ENCODE assay signal across 1 cellular context in genomic region chr19:47230122-47230920, GRCh38.
A peak's percentile ranks its signal among the peaks of the same experiment; 100 is the strongest.
TF ChIP-seq lines count a peak whose summit lies in the region.

No MANE protein-coding gene starts in this region.

TF ChIP-seq in HEK293, 187 proteins besides CTCF, POLR2A, EP300 and RAD21 (continued from another document and continues in another):
- TF ChIP-seq ZBTB1 (tag by site-specific recombination; IDR thresholded peaks at IDR 0.05) (peak; percentile 90), ZNF555 (tag by site-specific recombination; conservative IDR thresholded peaks at IDR 0.05) (no peak), KLF17 (tag by site-specific recombination; IDR thresholded peaks at IDR 0.05) (peak; percentile 76), ZNF548 (tag by site-specific recombination; IDR thresholded peaks at IDR 0.05) (no peak), TCF7L2 (IDR thresholded peaks at IDR 0.05; ENCODE audit: borderline replicate concordance, low read depth, low read length) (no peak), ZNF585B (tag by site-specific recombination; IDR thresholded peaks at IDR 0.05) (no peak), ZNF174 (tag by site-specific recombination; IDR thresholded peaks at IDR 0.05) (no peak), SP7 (tag by site-specific recombination; IDR thresholded peaks at IDR 0.05) (no peak; the same call in 1 of the 2 replicates), FEZF1 (tag by site-specific recombination; IDR thresholded peaks at IDR 0.05) (no peak), IKZF3 (tag by site-specific recombination; IDR thresholded peaks at IDR 0.05) (no peak), ZNF670 (tag by site-specific recombination; IDR thresholded peaks at IDR 0.05; ENCODE audit: low read depth) (no peak), SETDB1 (IDR thresholded peaks at IDR 0.05; ENCODE audit: insufficient read length, low read length) (no peak), ZNF341 (tag by site-specific recombination; IDR thresholded peaks at IDR 0.05; ENCODE audit: low read depth) (peak; percentile 98), PRDM1 (tag by site-specific recombination; IDR thresholded peaks at IDR 0.05) (no peak), WT1 (tag by site-specific recombination; IDR thresholded peaks at IDR 0.05) (0 out of 2 replicates have a peak, but pooled peaks have one; percentile 22), ZSCAN23 (tag by site-specific recombination; IDR thresholded peaks at IDR 0.05) (no peak), ZNF624 (tag by site-specific recombination; IDR thresholded peaks at IDR 0.05) (no peak), ZNF132 (tag by site-specific recombination; IDR thresholded peaks at IDR 0.05; ENCODE audit: borderline replicate concordance) (no peak), PBX3 (CRISPR knock-in tag; IDR thresholded peaks at IDR 0.05) (no peak), ZNF830 (tag by site-specific recombination; IDR thresholded peaks at IDR 0.05; ENCODE audit: low read depth) (no peak), TSHZ1 (tag by site-specific recombination; IDR thresholded peaks at IDR 0.05; ENCODE audit: borderline replicate concordance) (no peak), ZNF157 (tag by site-specific recombination; IDR thresholded peaks at IDR 0.05) (no peak), ZNF623 (tag by site-specific recombination; IDR thresholded peaks at IDR 0.05) (no peak; the same call in 1 of the 2 replicates), ZFP3 (tag by site-specific recombination; IDR thresholded peaks at IDR 0.05; ENCODE audit: low read depth) (no peak), ZNF549 (tag by site-specific recombination; IDR thresholded peaks at IDR 0.05) (no peak), BCL11A (tag by site-specific recombination; IDR thresholded peaks at IDR 0.05; ENCODE audit: low read depth) (0 out of 2 replicates have a peak, but pooled peaks have one; percentile 17), ZSCAN16 (tag by site-specific recombination; IDR thresholded peaks at IDR 0.05) (no peak), ZNF501 (tag by site-specific recombination; IDR thresholded peaks at IDR 0.05) (no peak), ATF2 (tag by site-specific recombination; IDR thresholded peaks at IDR 0.05; ENCODE audit: low read depth) (no peak), INSM2 (tag by site-specific recombination; IDR thresholded peaks at IDR 0.05) (peak; percentile 82; the same call in 1 of the 2 replicates), OVOL3 (tag by site-specific recombination; IDR thresholded peaks at IDR 0.05) (no peak), ZNF302 (tag by site-specific recombination; IDR thresholded peaks at IDR 0.05; ENCODE audit: low read depth) (no peak), ZNF580 (tag by site-specific recombination; IDR thresholded peaks at IDR 0.05) (peak; percentile 74), ZNF561 (tag by site-specific recombination; IDR thresholded peaks at IDR 0.05; ENCODE audit: borderline replicate concordance) (peak; percentile 52; the same call in 1 of the 2 replicates), ZNF19 (tag by site-specific recombination; IDR thresholded peaks at IDR 0.05; ENCODE audit: low read depth) (no peak), GLI4 (tag by site-specific recombination; IDR thresholded peaks at IDR 0.05) (peak; percentile 83; the same call in 1 of the 2 replicates), ZNF239 (tag by site-specific recombination; IDR thresholded peaks at IDR 0.05) (peak; percentile 11; the same call in 1 of the 2 replicates), ZNF24 (tag by site-specific recombination; IDR thresholded peaks at IDR 0.05) (no peak; the same call in 1 of the 2 replicates), ZNF544 (tag by site-specific recombination; IDR thresholded peaks at IDR 0.05) (no peak), ZNF221 (tag by site-specific recombination; IDR thresholded peaks at IDR 0.05; ENCODE audit: borderline replicate concordance) (no peak), ZNF473 (tag by site-specific recombination; IDR thresholded peaks at IDR 0.05) (no peak), SALL2 (tag by site-specific recombination; IDR thresholded peaks at IDR 0.05; ENCODE audit: borderline replicate concordance) (no peak), ZNF785 (tag by site-specific recombination; IDR thresholded peaks at IDR 0.05) (peak; percentile 56), ZNF248 (tag by site-specific recombination; IDR thresholded peaks at IDR 0.05) (no peak), ZNF23 (tag by site-specific recombination; IDR thresholded peaks at IDR 0.05; ENCODE audit: borderline replicate concordance) (no peak), ZEB2 (tag by site-specific recombination; IDR thresholded peaks at IDR 0.05) (peak; percentile 38), YY2 (tag by site-specific recombination; IDR thresholded peaks at IDR 0.05) (no peak), ZNF529 (tag by site-specific recombination; IDR thresholded peaks at IDR 0.05; ENCODE audit: insufficient replicate concordance) (no peak), ZNF404 (tag by site-specific recombination; IDR thresholded peaks at IDR 0.05) (no peak), ZNF223 (tag by site-specific recombination; IDR thresholded peaks at IDR 0.05) (no peak), ZNF423 (tag by site-specific recombination; IDR thresholded peaks at IDR 0.05) (no peak), YY1 (tag by site-specific recombination; IDR thresholded peaks at IDR 0.05) (no peak), ZNF792 (tag by site-specific recombination; IDR thresholded peaks at IDR 0.05) (0 out of 2 replicates have a peak, but pooled peaks have one; percentile 27), MEIS1 (CRISPR knock-in tag; IDR thresholded peaks at IDR 0.05; ENCODE audit: borderline replicate concordance) (no peak), SP3 (tag by site-specific recombination; IDR thresholded peaks at IDR 0.05) (peak; percentile 67)
- TF ChIP-seq, protein P1, sequence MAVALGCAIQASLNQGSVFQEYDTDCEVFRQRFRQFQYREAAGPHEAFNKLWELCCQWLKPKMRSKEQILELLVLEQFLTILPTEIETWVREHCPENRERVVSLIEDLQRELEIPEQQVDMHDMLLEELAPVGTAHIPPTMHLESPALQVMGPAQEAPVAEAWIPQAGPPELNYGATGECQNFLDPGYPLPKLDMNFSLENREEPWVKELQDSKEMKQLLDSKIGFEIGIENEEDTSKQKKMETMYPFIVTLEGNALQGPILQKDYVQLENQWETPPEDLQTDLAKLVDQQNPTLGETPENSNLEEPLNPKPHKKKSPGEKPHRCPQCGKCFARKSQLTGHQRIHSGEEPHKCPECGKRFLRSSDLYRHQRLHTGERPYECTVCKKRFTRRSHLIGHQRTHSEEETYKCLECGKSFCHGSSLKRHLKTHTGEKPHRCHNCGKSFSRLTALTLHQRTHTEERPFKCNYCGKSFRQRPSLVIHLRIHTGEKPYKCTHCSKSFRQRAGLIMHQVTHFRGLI (tag by site-specific recombination; IDR thresholded peaks at IDR 0.05) = peak; percentile 62
- TF ChIP-seq, protein P2, sequence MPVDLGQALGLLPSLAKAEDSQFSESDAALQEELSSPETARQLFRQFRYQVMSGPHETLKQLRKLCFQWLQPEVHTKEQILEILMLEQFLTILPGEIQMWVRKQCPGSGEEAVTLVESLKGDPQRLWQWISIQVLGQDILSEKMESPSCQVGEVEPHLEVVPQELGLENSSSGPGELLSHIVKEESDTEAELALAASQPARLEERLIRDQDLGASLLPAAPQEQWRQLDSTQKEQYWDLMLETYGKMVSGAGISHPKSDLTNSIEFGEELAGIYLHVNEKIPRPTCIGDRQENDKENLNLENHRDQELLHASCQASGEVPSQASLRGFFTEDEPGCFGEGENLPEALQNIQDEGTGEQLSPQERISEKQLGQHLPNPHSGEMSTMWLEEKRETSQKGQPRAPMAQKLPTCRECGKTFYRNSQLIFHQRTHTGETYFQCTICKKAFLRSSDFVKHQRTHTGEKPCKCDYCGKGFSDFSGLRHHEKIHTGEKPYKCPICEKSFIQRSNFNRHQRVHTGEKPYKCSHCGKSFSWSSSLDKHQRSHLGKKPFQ (tag by site-specific recombination; IDR thresholded peaks at IDR 0.05) = no peak
- TF ChIP-seq, protein P3, sequence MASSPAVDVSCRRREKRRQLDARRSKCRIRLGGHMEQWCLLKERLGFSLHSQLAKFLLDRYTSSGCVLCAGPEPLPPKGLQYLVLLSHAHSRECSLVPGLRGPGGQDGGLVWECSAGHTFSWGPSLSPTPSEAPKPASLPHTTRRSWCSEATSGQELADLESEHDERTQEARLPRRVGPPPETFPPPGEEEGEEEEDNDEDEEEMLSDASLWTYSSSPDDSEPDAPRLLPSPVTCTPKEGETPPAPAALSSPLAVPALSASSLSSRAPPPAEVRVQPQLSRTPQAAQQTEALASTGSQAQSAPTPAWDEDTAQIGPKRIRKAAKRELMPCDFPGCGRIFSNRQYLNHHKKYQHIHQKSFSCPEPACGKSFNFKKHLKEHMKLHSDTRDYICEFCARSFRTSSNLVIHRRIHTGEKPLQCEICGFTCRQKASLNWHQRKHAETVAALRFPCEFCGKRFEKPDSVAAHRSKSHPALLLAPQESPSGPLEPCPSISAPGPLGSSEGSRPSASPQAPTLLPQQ (tag by site-specific recombination; IDR thresholded peaks at IDR 0.05) = no peak
